21 cellular contexts compared by ENCODE assay signal in the genomic region with DNA sequence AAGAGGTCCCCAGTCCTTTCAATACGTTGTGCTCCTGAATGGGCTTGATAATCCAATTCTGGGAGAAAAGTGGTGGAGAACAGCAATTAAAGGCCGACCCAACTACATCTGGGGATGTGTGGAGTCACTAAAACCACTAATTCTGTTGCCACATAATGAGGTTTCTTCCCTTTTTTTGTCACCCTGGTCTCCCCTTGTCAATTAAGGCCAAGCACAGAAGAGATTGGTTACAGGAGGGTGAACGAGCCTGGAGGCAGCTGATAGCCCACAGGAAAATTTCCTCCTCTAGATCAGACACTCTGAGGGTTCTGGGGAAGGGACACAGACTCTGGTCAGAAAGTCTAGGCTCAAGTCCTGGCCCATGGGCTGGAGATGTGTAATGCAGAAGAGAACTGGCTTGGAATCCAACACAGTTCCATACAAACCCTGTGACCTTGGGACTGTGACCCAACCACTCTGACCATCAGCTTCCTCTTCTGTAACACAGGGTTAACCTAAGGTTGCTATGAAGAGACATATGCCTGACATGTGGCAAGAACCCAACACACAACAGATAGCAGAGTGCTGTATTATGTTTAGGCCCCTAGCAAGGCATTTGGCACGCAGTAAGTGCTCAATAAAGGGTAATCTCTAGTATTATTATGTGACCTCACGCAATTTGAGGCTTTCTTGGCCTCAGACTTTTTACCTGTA.
"Had no signal": no experiment of that assay in that cellular context is flagged by ENCODE, and none has a peak within 500 bp of the region (broad histone marks: within the 10 kb centered on the region; RNA-seq: fewer than 3 reads in every experiment).

No MANE protein-coding gene starts in this region.

- H3K4me3 ChIP-seq: ascending aorta, cardiac muscle cell, esophagus muscularis mucosa, right atrium auricular region, skin epidermis, transverse colon had no signal

- H3K27ac ChIP-seq: ascending aorta, cardiac muscle cell, esophagus muscularis mucosa, right atrium auricular region, skin epidermis, transverse colon had no signal

- H3K4me1 Mint-ChIP-seq: activated naive CD8-positive, alpha-beta T cell treated with anti-CD3 and anti-CD28 coated beads, Interleukin-2, amount 50 U/mL, for 24 hours; memory B cell had no signal

- H3K27ac Mint-ChIP-seq: activated naive CD4-positive, alpha-beta T cell treated with anti-CD3 and anti-CD28 coated beads for 36 hours; activated naive CD8-positive, alpha-beta T cell treated with anti-CD3 and anti-CD28 coated beads, Interleukin-2, amount 50 U/mL, for 24 hours; memory B cell; nephron; progenitor cell of endocrine pancreas had no signal

- H3K9me3 ChIP-seq: ascending aorta, transverse colon had no signal

- H3K36me3 ChIP-seq: ascending aorta, cardiac muscle cell, esophagus muscularis mucosa, right atrium auricular region, transverse colon had no signal

- DNase-seq: activated CD4-positive, alpha-beta T cell treated with anti-CD3 and anti-CD28 coated beads, Interleukin-2, amount 50 U/mL, for 1 hour; activated CD8-positive, alpha-beta memory T cell treated with anti-CD3 and anti-CD28 coated beads for 24 hours; activated naive CD4-positive, alpha-beta T cell treated with anti-CD3 and anti-CD28 coated beads for 36 hours; activated naive CD8-positive, alpha-beta T cell treated with anti-CD3 and anti-CD28 coated beads, Interleukin-2, amount 50 U/mL, for 24 hours; activated T-cell treated with anti-CD3 and anti-CD28 coated beads for 4 hours; kidney glomerular epithelial cell; left ventricle myocardium superior; occipital lobe; stimulated activated CD4-positive, alpha-beta T cell treated with anti-CD3 and anti-CD28 coated beads, Interleukin-4, amount 100 ng/mL, for 24 hours; stimulated activated CD8-positive, alpha-beta memory T cell treated with anti-CD3 and anti-CD28 coated beads, Interleukin-4, amount 100 ng/mL, for 48 hours; stimulated activated naive CD4-positive, alpha-beta T cell treated with Interleukin-2 at 50 U/mL for 16 hours; transverse colon had no signal

- H3K4me3 Mint-ChIP-seq: activated naive CD4-positive, alpha-beta T cell treated with anti-CD3 and anti-CD28 coated beads for 36 hours; activated naive CD8-positive, alpha-beta T cell treated with anti-CD3 and anti-CD28 coated beads, Interleukin-2, amount 50 U/mL, for 24 hours; memory B cell; nephron had no signal

- H3K36me3 Mint-ChIP-seq: memory B cell had no signal

- H3K27me3 ChIP-seq: ascending aorta, esophagus muscularis mucosa, right atrium auricular region, transverse colon had no signal

- ATAC-seq: activated CD4-positive, CD25-positive, alpha-beta regulatory T cell treated with anti-CD3 and anti-CD28 coated beads, Interleukin-2, amount 50 U/mL, for 24 hours; activated naive CD8-positive, alpha-beta T cell treated with anti-CD3 and anti-CD28 coated beads, Interleukin-2, amount 50 U/mL, for 24 hours; left ventricle myocardium superior had no signal

- H3K4me1 ChIP-seq: ascending aorta, esophagus muscularis mucosa, right atrium auricular region, transverse colon had no signal
